1 cellular context compared by ENCODE assay signal in genomic region chr7:96303686-96304443, GRCh38.
A peak's percentile ranks its signal among the peaks of the same experiment; 100 is the strongest.
TF ChIP-seq lines count a peak whose summit lies in the region.

No MANE protein-coding gene starts in this region.

TF ChIP-seq in HEK293, 187 proteins besides CTCF, POLR2A, EP300 and RAD21 (continued from another document):
- TF ChIP-seq ZBTB48 (tag by site-specific recombination; IDR thresholded peaks at IDR 0.05) (no peak), PRDM4 (tag by site-specific recombination; IDR thresholded peaks at IDR 0.05) (peak; percentile 75), ZNF629 (tag by site-specific recombination; IDR thresholded peaks at IDR 0.05) (peak; percentile 91)
- TF ChIP-seq, protein P1, sequence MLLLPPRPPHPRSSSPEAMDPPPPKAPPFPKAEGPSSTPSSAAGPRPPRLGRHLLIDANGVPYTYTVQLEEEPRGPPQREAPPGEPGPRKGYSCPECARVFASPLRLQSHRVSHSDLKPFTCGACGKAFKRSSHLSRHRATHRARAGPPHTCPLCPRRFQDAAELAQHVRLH (tag by site-specific recombination; IDR thresholded peaks at IDR 0.05): no peak
